In the genomic region with DNA sequence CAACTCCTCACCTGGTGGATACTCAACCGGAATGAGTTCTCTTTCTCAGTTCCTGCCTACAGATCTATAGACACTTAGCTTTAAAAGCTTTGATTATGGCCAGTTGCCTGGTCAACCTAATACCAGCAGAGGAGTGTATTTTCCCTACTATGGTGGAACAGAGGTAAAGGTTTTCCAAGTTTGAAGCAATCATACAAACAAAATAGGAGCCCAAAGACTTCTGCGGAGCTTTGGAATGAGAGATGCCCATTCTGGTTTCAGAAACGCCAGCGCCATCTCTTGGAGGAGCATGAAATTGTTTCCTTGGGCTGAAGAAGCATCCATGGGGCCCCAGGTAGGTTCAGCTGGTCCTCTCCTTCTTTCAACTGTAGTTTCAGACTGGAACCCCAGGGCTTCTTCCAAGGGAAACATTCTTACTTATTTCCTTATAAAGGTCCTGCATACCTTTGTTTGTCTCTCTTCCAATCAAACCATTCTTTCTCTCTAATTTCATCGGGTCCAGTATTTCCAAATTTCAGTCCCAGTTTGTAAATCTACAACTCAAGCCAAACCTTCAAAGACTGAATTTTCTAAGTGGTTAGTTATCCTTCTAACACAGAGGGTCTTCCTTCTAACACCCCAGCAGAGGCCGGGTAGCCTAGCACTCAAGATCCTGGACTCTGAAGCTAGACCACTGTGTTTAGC, we compare ENCODE assay signal across 8 cellular contexts.
DNase-seq lines count a peak whose midpoint lies in the region; ATAC-seq and TF ChIP-seq lines count a peak whose summit lies in the region.

No MANE protein-coding gene starts in this region.

- peak overlapping the region; percentile 72; the same call in 1 of the 2 replicates for H4K5ac ChIP-seq in IMR-90 (ENCODE audit: low read depth, low read length)

- H2AK9ac ChIP-seq in IMR-90 (replicated peaks; ENCODE audit: low read depth, low read length, poor library complexity): no peak overlapping the region

- H3K9me1 ChIP-seq in IMR-90 (ENCODE audit: insufficient read depth, low read length): peaks cover 6% of the 10 kb centered on the region; the same call in 1 of the 2 replicates

- H2BK5ac ChIP-seq in IMR-90 (ENCODE audit: low read depth, low read length, poor library complexity, severe bottlenecking): no peak overlapping the region

- peak overlapping the region; percentile 82; the same call in 1 of the 2 replicates for H2AK5ac ChIP-seq in IMR-90 (ENCODE audit: low read depth, low read length)

- H2BK120ac ChIP-seq in IMR-90 (ENCODE audit: low read depth, low read length): peak overlapping the region; percentile 100

- peak; percentile 96 for TF ChIP-seq CTCF in IMR-90 (conservative IDR thresholded peaks at IDR 0.05; ENCODE audit: low read depth, low read length)
- TF ChIP-seq CTCF in Panc1 (IDR thresholded peaks at IDR 0.05): peak; percentile 76

- peak overlapping the region; percentile 62; the same call in 1 of the 2 replicates for H3K23ac ChIP-seq in IMR-90 (ENCODE audit: low read depth, low read length)

- no peaks in the 10 kb centered on the region for H3K36me3 ChIP-seq in IMR-90 (ENCODE audit: control insufficient read depth, insufficient read depth, low read length)
- no peaks in the 10 kb centered on the region for H3K36me3 ChIP-seq in Panc1 (ENCODE audit: control insufficient read depth, insufficient read depth, low read length)

- H4K8ac ChIP-seq in IMR-90 (ENCODE audit: low read depth in 2 of 2, low read length in 2 of 2): peak overlapping the region; percentile 65 to 88

- peak overlapping the region; percentile 78; the same call in 1 of the 2 replicates for H3K18ac ChIP-seq in IMR-90 (ENCODE audit: low read depth, low read length)

- H3K27ac ChIP-seq in IMR-90 (ENCODE audit: insufficient read depth, low read length) (peak overlapping the region; percentile 87), Panc1 (ENCODE audit: low read length) (no peak overlapping the region)

- H2BK20ac ChIP-seq in IMR-90 (ENCODE audit: low read depth, low read length): peak overlapping the region; percentile 100

- H2BK15ac ChIP-seq in IMR-90 (ENCODE audit: low read depth, low read length): peak overlapping the region; percentile 56

- no peak for TF ChIP-seq POLR2A in IMR-90 (IDR thresholded peaks at IDR 0.05; ENCODE audit: low read depth, low read length)

- intact Hi-C loops in IMR-90 (cut with micrococcal nuclease) (loop anchor here (1.0 kb wide), 5 partner anchors 116 to 640 kb away; no protein-coding TSS in a partner anchor), Panc1 (cut with micrococcal nuclease; ENCODE audit: unreplicated experiment) (loop anchor here (5.0 to 10.0 kb wide), 3 partner anchors 130 to 648 kb away; no protein-coding TSS in a partner anchor)

- no peak overlapping the region for H3K4me2 ChIP-seq in IMR-90 (ENCODE audit: low read depth, low read length)

- peak overlapping the region; percentile 98 for H3K4ac ChIP-seq in IMR-90 (ENCODE audit: low read depth, low read length)

- peaks cover 0 to 5% of the 10 kb centered on the region in 2 experiments; a peak in 1 of 4 replicates for H3K79me1 ChIP-seq in IMR-90 (ENCODE audit: low read depth in 1 of 2, low read length in 2 of 2)

- POLR2A ChIA-PET in IMR-90 (lab: Charles Lee; ENCODE audit: unreplicated experiment): interaction anchor here (0.6 to 0.7 kb wide), 3 partner anchors 10 to 557 kb away, joined by 3 to 4 read pairs (median 3); no protein-coding TSS in a partner anchor
- POLR2A ChIA-PET in Panc1 (lab: Charles Lee): no interaction called here

- in situ Hi-C loops in IMR-90 (cut with MboI; ENCODE audit: low sequenced_read_pairs): loop anchor here (5.0 to 25.0 kb wide), 4 partner anchors 140 to 640 kb away; no protein-coding TSS in a partner anchor
- in situ Hi-C loops in Panc1 (cut with HindIII; ENCODE audit: low pct_unique_long_range_greater_than_20kb, low sequenced_read_pairs): no loop called here

- no peaks in the 10 kb centered on the region for H4K20me1 ChIP-seq in IMR-90 (ENCODE audit: insufficient read depth, low read length)

- peak; percentile 98 for TF ChIP-seq RAD21 in IMR-90 (IDR thresholded peaks at IDR 0.05; ENCODE audit: low read length)

- CTCF ChIA-PET in IMR-90 (lab: Yijun Ruan, JAX) (interaction anchor here (0.5 to 4.7 kb wide), 29 partner anchors 9 to 678 kb away, joined by 3 to 48 read pairs (median 4); no protein-coding TSS in a partner anchor), Panc1 (lab: Charles Lee) (interaction anchor here (0.5 to 1.8 kb wide), 4 partner anchors 88 to 974 kb away, joined by 3 to 7 read pairs (median 5); no protein-coding TSS in a partner anchor)

- peak overlapping the region; percentile 17 for H2AFZ ChIP-seq in IMR-90 (replicated peaks; ENCODE audit: low read length, poor library complexity)

- H3K27me3 ChIP-seq in IMR-90 (ENCODE audit: control insufficient read depth, insufficient read depth, low read length): no peaks in the 10 kb centered on the region
- H3K27me3 ChIP-seq in Panc1 (ENCODE audit: control insufficient read depth, insufficient read depth, low read length): no peaks in the 10 kb centered on the region; the same call in 1 of the 2 replicates

- H3K4me1 ChIP-seq in IMR-90 (ENCODE audit: control insufficient read depth, insufficient read depth, low read length): peaks cover 14% of the 10 kb centered on the region
- H3K4me1 ChIP-seq in Panc1 (ENCODE audit: control insufficient read depth, insufficient read depth, low read length): no peaks in the 10 kb centered on the region

- dilution Hi-C loops in IMR-90 (cut with HindIII; ENCODE audit: low sequenced_read_pairs, unreplicated experiment): loop anchor here (25.0 kb wide), 1 partner anchor 140 kb away; no protein-coding TSS in a partner anchor

- WGBS in IMR-90 (ENCODE audit: extremely low coverage in 2 of 2, insufficient read length in 1 of 2), 2 experiments: 42% methylated on average over 5 of the region's 6 CpGs; no CpG with 5 or more reads in 1 of the 2 experiments

- H3K4me3 ChIP-seq in IMR-90 (ENCODE audit: insufficient read depth, low read depth, low read length): no peak overlapping the region
- no peak overlapping the region for H3K4me3 ChIP-seq in Panc1 (ENCODE audit: low read depth in 2 of 2, low read length in 2 of 2)

- H4K91ac ChIP-seq in IMR-90 (ENCODE audit: insufficient read depth, low read depth, low read length): peak overlapping the region; percentile 78

- peak overlapping the region; percentile 69 for H3K56ac ChIP-seq in IMR-90 (ENCODE audit: extremely low read depth, insufficient read depth, low read length)

- H3K9me3 ChIP-seq in IMR-90 (ENCODE audit: control insufficient read depth, insufficient read depth, low read length): no peaks in the 10 kb centered on the region
- no peaks in the 10 kb centered on the region for H3K9me3 ChIP-seq in Panc1 (ENCODE audit: control insufficient read depth, insufficient read depth, low read depth, low read length)

- DNase-seq in DMS153 (lab: John Stamatoyannopoulos, UW) (peak; percentile 65), IMR-90 (peak; percentile 76), Panc1 (ENCODE audit: low read depth, low spot score) (no peak), astrocyte of the hippocampus (ENCODE audit: low read depth, low spot score) (peak; percentile 89), iPS-NIHi11 (ENCODE audit: low spot score) (peak; percentile 78), NCI-H187 treated with DMSO at 0.1 percent for 48 hours (lab: John Stamatoyannopoulos, UW) (no peak)
- DNase-seq in stimulated activated CD4-positive, alpha-beta T cell treated with anti-CD3 and anti-CD28 coated beads, Interleukin-1b, Interleukin-23, amount 100 ng/mL, for 24 hours (ENCODE audit: low read depth in 4 of 4, low spot score in 1 of 4): peak in 3 of 4 experiments; percentile 23 to 35 (median 26)

- BruUV-seq in IMR-90 (replicated peaks; lab: Mats Ljungman, UMichigan): no TSS peak
- BruUV-seq in Panc1 (replicated peaks; lab: Mats Ljungman, UMichigan): no TSS peak

- H3K14ac ChIP-seq in IMR-90 (replicated peaks; ENCODE audit: low read depth, low read length): peak overlapping the region; percentile 88

- ATAC-seq in IMR-90 (ENCODE audit: low read depth) (peak; percentile 65), Panc1 (0 out of 2 replicates have a peak, but pooled peaks have one; percentile 20), HG02852 (IDR thresholded peaks at IDR 0.05; ENCODE audit: unreplicated experiment) (no peak)

- H3K9ac ChIP-seq in IMR-90 (ENCODE audit: low read depth, low read length): 0 out of 2 replicates have a peak overlapping the region, but pooled peaks have one; percentile 8

TF ChIP-seq in IMR-90, 13 proteins besides CTCF, POLR2A, EP300 and RAD21:
- TF ChIP-seq SMC3 (IDR thresholded peaks at IDR 0.05; ENCODE audit: low read depth, low read length) (peak; percentile 98), NFE2L2 (IDR thresholded peaks at IDR 0.05; ENCODE audit: low read depth, low read length) (no peak)

Comparison
In these comparisons a context has a peak if more than half of its experiments do, and no peak if none do; other contexts are left out.
1. DNase-seq: peak in DMS153 (single experiment), IMR-90 (single experiment), astrocyte of the hippocampus (single experiment), iPS-NIHi11 (single experiment) and stimulated activated CD4-positive, alpha-beta T cell treated with anti-CD3 and anti-CD28 coated beads, Interleukin-1b, Interleukin-23, amount 100 ng/mL, for 24 hours (3 of 4); none in Panc1 (single experiment) and NCI-H187 treated with DMSO at 0.1 percent for 48 hours (single experiment).